18 cellular contexts compared by ENCODE assay signal in genomic region chr20:12177657-12178293, GRCh38.
DNase-seq lines count a peak whose midpoint lies in the region; ATAC-seq, FAIRE-seq and TF ChIP-seq lines count a peak whose summit lies in the region.
"Had no signal": no experiment of that assay in that cellular context is flagged by ENCODE, and none has a peak within 500 bp of the region (broad histone marks: within the 10 kb centered on the region; RNA-seq: fewer than 3 reads in every experiment).

No MANE protein-coding gene starts in this region.

- FAIRE-seq in frontal cortex (lab: Jason Lieb, UNC): no peak
- FAIRE-seq: H54 had no signal

- H3K27ac ChIP-seq in body of pancreas: peak overlapping the region in 2 of 4 donors; percentile 5 to 46
- H3K27ac ChIP-seq: SK-N-MC, tibial artery had no signal

- H3K27ac Mint-ChIP-seq in activated CD8-positive, alpha-beta memory T cell treated with anti-CD3 and anti-CD28 coated beads, Interleukin-2, amount 10 ng/mL, durations not matched to agents 7 days and 5 days: no peak overlapping the region
- H3K27ac Mint-ChIP-seq: nephron progenitor cell had no signal

- intact Hi-C loops in body of pancreas (cut with DNase I): no loop called here

- peaks cover 18% of the 10 kb centered on the region for H3K9me3 Mint-ChIP-seq in activated CD8-positive, alpha-beta memory T cell treated with anti-CD3 and anti-CD28 coated beads, Interleukin-2, amount 10 ng/mL, durations not matched to agents 7 days and 5 days (ENCODE audit: low read depth)
- H3K9me3 Mint-ChIP-seq: nephron progenitor cell had no signal

- CTCF ChIA-PET in activated CD8-positive, alpha-beta memory T cell treated with anti-CD3 and anti-CD28 coated beads, Interleukin-2, amount 10 ng/mL, durations not matched to agents 7 days and 5 days (lab: Charles Lee): no interaction called here

- H3K36me3 ChIP-seq in BE2C: no peaks in the 10 kb centered on the region
- H3K36me3 ChIP-seq in body of pancreas (replicated peaks in 1 of 2; ENCODE audit: insufficient read depth in 1 of 2, low read depth in 2 of 2): no peaks in the 10 kb centered on the region
- H3K36me3 ChIP-seq: tibial artery had no signal

- no peak for TF ChIP-seq CTCF in BE2C (IDR thresholded peaks at IDR 0.05; ENCODE audit: low read depth, low read length)
- no peak for TF ChIP-seq CTCF in body of pancreas (IDR thresholded peaks at IDR 0.05)

- H3K27me3 ChIP-seq in BE2C (no peaks in the 10 kb centered on the region), body of pancreas (no peaks in the 10 kb centered on the region)
- H3K27me3 ChIP-seq: tibial artery had no signal

- peak; percentile 74 for ATAC-seq in body of pancreas
- no peak for ATAC-seq in activated CD8-positive, alpha-beta memory T cell treated with anti-CD3 and anti-CD28 coated beads, Interleukin-2, amount 10 ng/mL, durations not matched to agents 7 days and 5 days

- H3K9me3 ChIP-seq in BE2C (no peaks in the 10 kb centered on the region; the same call in 1 of the 2 replicates), body of pancreas (no peaks in the 10 kb centered on the region)
- H3K9me3 ChIP-seq: tibial artery had no signal

- H3K4me3 Mint-ChIP-seq in activated CD8-positive, alpha-beta memory T cell treated with anti-CD3 and anti-CD28 coated beads, Interleukin-2, amount 10 ng/mL, durations not matched to agents 7 days and 5 days: no peak overlapping the region
- H3K4me3 Mint-ChIP-seq: nephron progenitor cell had no signal

- no peaks in the 10 kb centered on the region for H3K27me3 Mint-ChIP-seq in activated CD8-positive, alpha-beta memory T cell treated with anti-CD3 and anti-CD28 coated beads, Interleukin-2, amount 10 ng/mL, durations not matched to agents 7 days and 5 days

- 37 to 62% methylated on average over 3 of the region's 3 CpGs for WGBS in body of pancreas, 2 donors

- DNase-seq in BE2C (peak; percentile 47), LHCN-M2 (ENCODE audit: low read depth) (peak; percentile 1), body of pancreas (peak in 1 of 4 donors; percentile 24), mucosa of gallbladder (ENCODE audit: low spot score) (peak; percentile 36), GM19240 (ENCODE audit: insufficient read length, low spot score) (no peak), SKM-1 treated with dmso at 0.1 percent for 144 hours (lab: John Stamatoyannopoulos, UW; ENCODE audit: unreplicated experiment) (no peak), frontal cortex (ENCODE audit: low spot score in 2 of 2) (no peak)
- DNase-seq in activated CD8-positive, alpha-beta memory T cell treated with anti-CD3 and anti-CD28 coated beads, Interleukin-2, amount 10 ng/mL, durations not matched to agents 7 days and 5 days: no peak
- DNase-seq: dermis blood vessel endothelial cell; NCI-H1417 treated with DMSO at 0.1 percent for 48 hours; NCI-H226; nephron progenitor cell; retina; stimulated activated CD4-positive, alpha-beta T cell treated with anti-CD3 and anti-CD28 coated beads, Interleukin-2, amount 100 ng/mL, for 48 hours; stimulated activated CD8-positive, alpha-beta memory T cell treated with anti-CD3 and anti-CD28 coated beads, Interleukin-4, amount 100 ng/mL, for 48 hours; tibial artery had no signal

- no peak overlapping the region for H3K4me3 ChIP-seq in BE2C (ENCODE audit: low read depth, low read length)
- H3K4me3 ChIP-seq in body of pancreas: no peak overlapping the region
- H3K4me3 ChIP-seq: SK-N-MC, tibial artery had no signal

- H3K36me3 Mint-ChIP-seq in activated CD8-positive, alpha-beta memory T cell treated with anti-CD3 and anti-CD28 coated beads, Interleukin-2, amount 10 ng/mL, durations not matched to agents 7 days and 5 days: no peaks in the 10 kb centered on the region

- peaks cover 9% of the 10 kb centered on the region for H3K4me1 ChIP-seq in BE2C
- peaks cover 9% of the 10 kb centered on the region for H3K4me1 ChIP-seq in body of pancreas
- H3K4me1 ChIP-seq: tibial artery had no signal

- no peak for TF ChIP-seq POLR2A in body of pancreas (IDR thresholded peaks at IDR 0.05)

- H3K4me1 Mint-ChIP-seq in activated CD8-positive, alpha-beta memory T cell treated with anti-CD3 and anti-CD28 coated beads, Interleukin-2, amount 10 ng/mL, durations not matched to agents 7 days and 5 days: no peaks in the 10 kb centered on the region
- H3K4me1 Mint-ChIP-seq: nephron progenitor cell had no signal

Comparison
In these comparisons a context has a peak if more than half of its experiments do, and no peak if none do; other contexts are left out.
1. DNase-seq: peak in BE2C (single experiment), LHCN-M2 (single experiment) and mucosa of gallbladder (single experiment); none in activated CD8-positive, alpha-beta memory T cell treated with anti-CD3 and anti-CD28 coated beads, Interleukin-2, amount 10 ng/mL, durations not matched to agents 7 days and 5 days (single experiment), GM19240 (single experiment), SKM-1 treated with dmso at 0.1 percent for 144 hours (single experiment) and frontal cortex (0 of 2).